In the genomic region with DNA sequence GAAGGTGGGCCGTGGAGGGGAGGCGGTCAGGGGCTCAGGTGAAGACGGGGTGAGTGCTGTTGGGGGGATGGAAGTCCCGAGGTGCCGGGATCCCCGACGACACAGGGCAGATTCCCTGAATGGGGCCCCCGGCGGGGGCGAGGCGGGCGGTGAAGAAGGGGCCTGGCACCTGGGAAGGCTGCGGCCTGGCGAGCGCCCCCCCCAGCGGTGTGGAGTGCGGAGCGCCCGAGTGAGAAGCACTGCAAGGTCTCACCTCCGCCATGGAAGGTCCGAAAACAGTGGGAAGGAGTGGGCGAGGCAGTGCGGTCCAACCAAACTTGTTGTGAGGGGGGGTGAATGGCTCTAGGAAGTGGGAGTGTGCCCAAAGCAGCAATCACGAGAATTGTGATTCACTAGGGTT, we compare ENCODE assay signal across 14 cellular contexts. TPM values are rescaled to one million over a fixed set of nuclear protein-coding genes. Genes with fewer than 3 reads are reported as not detected.
DNase-seq lines count a peak whose midpoint lies in the region; ATAC-seq and TF ChIP-seq lines count a peak whose summit lies in the region.
"Not testable (repeated sequence)": the region's sequence is repeated elsewhere in the genome, so short reads cannot be mapped to it uniquely, and the experiment has no call there.
"Had no signal": no experiment of that assay in that cellular context is flagged by ENCODE, and none has a peak within 500 bp of the region (broad histone marks: within the 10 kb centered on the region; RNA-seq: fewer than 3 reads in every experiment).

No MANE protein-coding gene starts in this region.

- not testable (repeated sequence) for H3K9me3 Mint-ChIP-seq in activated CD4-positive, alpha-beta T cell treated with anti-CD3 and anti-CD28 coated beads, Interleukin-2, amount 10 ng/mL, durations not matched to agents 24 days and 14 days; activated naive CD8-positive, alpha-beta T cell treated with anti-CD3 and anti-CD28 coated beads, Interleukin-2, amount 10 ng/mL, durations not matched to agents 7 days and 5 days; osteocyte (ENCODE audit: unreplicated experiment)

- H3K27ac Mint-ChIP-seq in activated CD4-positive, alpha-beta T cell treated with anti-CD3 and anti-CD28 coated beads, Interleukin-2, amount 10 ng/mL, durations not matched to agents 24 days and 14 days; activated naive CD8-positive, alpha-beta T cell treated with anti-CD3 and anti-CD28 coated beads, Interleukin-2, amount 10 ng/mL, durations not matched to agents 7 days and 5 days; osteocyte (ENCODE audit: unreplicated experiment): not testable (repeated sequence)

- not testable (repeated sequence) for H3K4me1 Mint-ChIP-seq in activated CD4-positive, alpha-beta T cell treated with anti-CD3 and anti-CD28 coated beads, Interleukin-2, amount 10 ng/mL, durations not matched to agents 24 days and 14 days; activated naive CD8-positive, alpha-beta T cell treated with anti-CD3 and anti-CD28 coated beads, Interleukin-2, amount 10 ng/mL, durations not matched to agents 7 days and 5 days; osteocyte (ENCODE audit: unreplicated experiment)

- H3K9me3 ChIP-seq in sigmoid colon, transverse colon: not testable (repeated sequence)

- H3K36me3 Mint-ChIP-seq in activated CD4-positive, alpha-beta T cell treated with anti-CD3 and anti-CD28 coated beads, Interleukin-2, amount 10 ng/mL, durations not matched to agents 24 days and 14 days (ENCODE audit: low read depth); activated naive CD8-positive, alpha-beta T cell treated with anti-CD3 and anti-CD28 coated beads, Interleukin-2, amount 10 ng/mL, durations not matched to agents 7 days and 5 days; osteocyte (ENCODE audit: unreplicated experiment): not testable (repeated sequence)

- H3K27ac ChIP-seq in sigmoid colon, transverse colon: not testable (repeated sequence)

- WGBS in sigmoid colon, 2 donors = 92 to 96% methylated on average over 14 of the region's 24 CpGs
- WGBS in transverse colon (ENCODE audit: low coverage in 1 of 2), 2 donors = 90% methylated on average over 18 of the region's 24 CpGs; no CpG with 5 or more reads in 1 of the 2 donors

- DNase-seq in LNCaP clone FGC (ENCODE audit: low read depth) = not testable (repeated sequence)
- DNase-seq in activated CD4-positive, alpha-beta T cell treated with anti-CD3 and anti-CD28 coated beads, Interleukin-2, amount 10 ng/mL, durations not matched to agents 24 days and 14 days = peak; percentile 51
- peak; percentile 32 for DNase-seq in activated naive CD8-positive, alpha-beta T cell treated with anti-CD3 and anti-CD28 coated beads, Interleukin-2, amount 10 ng/mL, durations not matched to agents 7 days and 5 days
- DNase-seq in cardiac septum (ENCODE audit: low spot score) = peak; percentile 87
- DNase-seq in mesenteric fat pad (ENCODE audit: low spot score) = peak; percentile 95
- peak; percentile 96 for DNase-seq in osteocyte (ENCODE audit: extremely low spot score, unreplicated experiment)
- peak; percentile 81 for DNase-seq in sigmoid colon
- peak; percentile 20 for DNase-seq in transverse colon

- POLR2A ChIA-PET in activated naive CD8-positive, alpha-beta T cell treated with anti-CD3 and anti-CD28 coated beads, Interleukin-2, amount 10 ng/mL, durations not matched to agents 7 days and 5 days (lab: Charles Lee) = not testable (repeated sequence)

- not testable (repeated sequence) for H3K4me3 Mint-ChIP-seq in activated CD4-positive, alpha-beta T cell treated with anti-CD3 and anti-CD28 coated beads, Interleukin-2, amount 10 ng/mL, durations not matched to agents 24 days and 14 days; activated naive CD8-positive, alpha-beta T cell treated with anti-CD3 and anti-CD28 coated beads, Interleukin-2, amount 10 ng/mL, durations not matched to agents 7 days and 5 days; osteocyte (ENCODE audit: unreplicated experiment)

- in situ Hi-C loops in transverse colon (cut with MboI; ENCODE audit: low pct_ligation_motif_present in 1 of 4, low pct_unique_long_range_greater_than_20kb in 1 of 4, low sequenced_read_pairs in 3 of 4) = not testable (repeated sequence)

- not testable (repeated sequence) for TF ChIP-seq CTCF in LNCaP clone FGC (IDR thresholded peaks at IDR 0.05; ENCODE audit: control insufficient read depth, extremely low read depth, insufficient read depth); osteocyte (IDR thresholded peaks at IDR 0.05); sigmoid colon (IDR thresholded peaks at IDR 0.05); transverse colon (IDR thresholded peaks at IDR 0.05)

- not testable (repeated sequence) for H3K27me3 Mint-ChIP-seq in activated CD4-positive, alpha-beta T cell treated with anti-CD3 and anti-CD28 coated beads, Interleukin-2, amount 10 ng/mL, durations not matched to agents 24 days and 14 days; activated naive CD8-positive, alpha-beta T cell treated with anti-CD3 and anti-CD28 coated beads, Interleukin-2, amount 10 ng/mL, durations not matched to agents 7 days and 5 days; osteocyte (ENCODE audit: unreplicated experiment)

- H3K4me1 ChIP-seq in sigmoid colon, transverse colon: not testable (repeated sequence)

- H3K4me3 ChIP-seq in LNCaP clone FGC (ENCODE audit: low read depth, low read length) = peak overlapping the region; percentile 40
- H3K4me3 ChIP-seq in sigmoid colon, transverse colon: not testable (repeated sequence)

- not testable (repeated sequence) for H3K27me3 ChIP-seq in sigmoid colon, transverse colon

- intact Hi-C loops in activated CD4-positive, alpha-beta T cell treated with anti-CD3 and anti-CD28 coated beads, Interleukin-2, amount 10 ng/mL, durations not matched to agents 24 days and 14 days (cut with micrococcal nuclease); cardiac septum (cut with DNase I); sigmoid colon (cut with DNase I); transverse colon (cut with DNase I; ENCODE audit: low total_unique reads): not testable (repeated sequence)

- TF ChIP-seq POLR2A in sigmoid colon (IDR thresholded peaks at IDR 0.05); transverse colon (IDR thresholded peaks at IDR 0.05): not testable (repeated sequence)

- not testable (repeated sequence) for ATAC-seq in activated naive CD8-positive, alpha-beta T cell treated with anti-CD3 and anti-CD28 coated beads, Interleukin-2, amount 10 ng/mL, durations not matched to agents 7 days and 5 days (ENCODE audit: low read depth)

- H3K36me3 ChIP-seq in sigmoid colon, transverse colon: not testable (repeated sequence)

- not testable (repeated sequence) for TF ChIP-seq EP300 in sigmoid colon (IDR thresholded peaks at IDR 0.05); transverse colon (IDR thresholded peaks at IDR 0.05; ENCODE audit: low read depth)

RNA-seq across cellular contexts. Expression of gene GAGE13, which starts 10.1 kb away (rescaled TPM):
- not detected in 2 replicates for total RNA-seq in activated CD4-positive, alpha-beta T cell treated with anti-CD3 and anti-CD28 coated beads, Interleukin-2, amount 10 ng/mL, durations not matched to agents 24 days and 14 days
- total RNA-seq in activated naive CD8-positive, alpha-beta T cell treated with anti-CD3 and anti-CD28 coated beads, Interleukin-2, amount 10 ng/mL, durations not matched to agents 7 days and 5 days = not detected
- total RNA-seq in cardiac septum (not detected), mesenteric fat pad (not detected), osteocyte (not detected in 2 replicates), sigmoid colon (not detected), transverse colon (not detected)
- polyA plus RNA-seq in sigmoid colon = not detected
- total RNA-seq: A673; Calu3; CD8-positive, alpha-beta T cell; GM23338; HT-29 had no signal
- polyA plus RNA-seq: AG04450, GM23338 had no signal

RNA-seq across cellular contexts. Expression of gene GAGE12J, which starts 19.6 kb away (rescaled TPM):
- total RNA-seq in activated CD4-positive, alpha-beta T cell treated with anti-CD3 and anti-CD28 coated beads, Interleukin-2, amount 10 ng/mL, durations not matched to agents 24 days and 14 days = not detected in 2 replicates
- not detected for total RNA-seq in activated naive CD8-positive, alpha-beta T cell treated with anti-CD3 and anti-CD28 coated beads, Interleukin-2, amount 10 ng/mL, durations not matched to agents 7 days and 5 days
- total RNA-seq in cardiac septum (not detected), mesenteric fat pad (not detected), osteocyte (not detected in 2 replicates), sigmoid colon (not detected), transverse colon (not detected)
- polyA plus RNA-seq in sigmoid colon = not detected
- total RNA-seq: A673; Calu3; CD8-positive, alpha-beta T cell; GM23338; HT-29 had no signal
- polyA plus RNA-seq: AG04450, GM23338 had no signal

RNA-seq across cellular contexts. Expression of gene GAGE10, which starts 38.0 kb away (rescaled TPM):
- total RNA-seq in activated CD4-positive, alpha-beta T cell treated with anti-CD3 and anti-CD28 coated beads, Interleukin-2, amount 10 ng/mL, durations not matched to agents 24 days and 14 days = not detected in 2 replicates
- not detected for total RNA-seq in activated naive CD8-positive, alpha-beta T cell treated with anti-CD3 and anti-CD28 coated beads, Interleukin-2, amount 10 ng/mL, durations not matched to agents 7 days and 5 days
- total RNA-seq in cardiac septum = not detected
- total RNA-seq in mesenteric fat pad = not detected
- total RNA-seq in osteocyte = not detected in 2 replicates
- not detected for total RNA-seq in sigmoid colon
- polyA plus RNA-seq in sigmoid colon = not detected
- not detected for total RNA-seq in transverse colon
- total RNA-seq: A673; Calu3; CD8-positive, alpha-beta T cell; GM23338; HT-29 had no signal
- polyA plus RNA-seq: AG04450, GM23338 had no signal
